ENCODE assay signal across 14 cellular contexts in the genomic region with DNA sequence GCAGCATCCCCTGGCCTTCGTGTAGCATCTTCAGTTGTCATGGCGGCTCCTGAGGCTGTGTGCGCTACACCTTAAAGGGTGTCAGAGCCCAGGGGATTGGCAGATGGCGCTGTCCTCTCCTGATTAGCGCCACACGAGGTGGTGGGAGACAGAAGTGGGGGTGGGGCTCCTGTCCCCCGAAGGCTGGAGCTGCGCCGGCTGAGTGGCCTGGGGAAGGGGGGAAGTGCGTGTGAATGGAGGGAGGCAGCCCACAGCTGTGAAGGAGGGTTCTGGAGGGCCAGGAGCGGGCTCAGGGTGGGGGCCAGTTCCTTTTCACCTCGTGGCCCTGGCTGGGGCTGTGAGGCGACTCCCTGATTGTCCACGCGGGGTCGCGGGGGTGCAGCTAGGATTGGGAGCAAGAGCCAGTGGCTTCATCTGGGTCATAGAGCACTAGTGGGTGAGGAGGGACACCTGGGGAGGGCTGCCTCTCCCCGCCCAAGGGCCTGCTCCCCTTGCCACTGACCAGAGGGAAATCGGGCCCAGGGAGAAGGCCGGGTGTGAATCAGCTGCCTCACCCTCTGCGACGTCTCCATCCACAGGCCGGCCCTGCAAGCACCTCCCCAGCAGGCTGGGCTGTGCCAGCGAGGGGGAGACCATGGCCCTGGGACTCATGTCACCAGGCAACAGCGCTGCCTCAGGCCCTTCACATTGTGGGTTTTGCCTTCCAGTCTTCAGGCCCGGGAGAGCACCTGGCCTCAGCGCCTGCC. TPM values are rescaled to one million over a fixed set of nuclear protein-coding genes. Genes with fewer than 3 reads are reported as not detected.
DNase-seq lines count a peak whose midpoint lies in the region; ATAC-seq, FAIRE-seq and TF ChIP-seq lines count a peak whose summit lies in the region.
"Had no signal": no experiment of that assay in that cellular context is flagged by ENCODE, and none has a peak within 500 bp of the region (broad histone marks: within the 10 kb centered on the region; RNA-seq: fewer than 3 reads in every experiment).

No MANE protein-coding gene starts in this region.

- no peak overlapping the region for H3K4me2 ChIP-seq in H1 (ENCODE audit: insufficient read depth in 1 of 2, low read depth in 2 of 2, low read length in 2 of 2)

- peaks cover 42% of the 10 kb centered on the region for H3K4me1 ChIP-seq in BE2C
- H3K4me1 ChIP-seq in H1 (replicated peaks in 1 of 4; ENCODE audit: control insufficient read depth in 3 of 4, insufficient read depth in 4 of 4, low read length in 3 of 4) = peaks cover 0 to 7% (median 3%) of the 10 kb centered on the region in 4 experiments; a peak in 4 of 7 replicates

- H4K5ac ChIP-seq in H1 (ENCODE audit: insufficient read length, low read depth, low read length) = no peak overlapping the region

- no peak overlapping the region for H3K27ac Mint-ChIP-seq in Calu3 (ENCODE audit: unreplicated experiment)
- H3K27ac Mint-ChIP-seq: immature natural killer cell had no signal

- no peak overlapping the region for H3K56ac ChIP-seq in H1 (replicated peaks; ENCODE audit: insufficient read length, low read depth, low read length)

- TF ChIP-seq EP300 in H1 (IDR thresholded peaks at IDR 0.05; ENCODE audit: borderline replicate concordance in 1 of 2, low read depth in 2 of 2, low read length in 2 of 2) = no peak

- H3K36me3 Mint-ChIP-seq in Calu3 (ENCODE audit: insufficient read depth, unreplicated experiment) = peaks cover 6% of the 10 kb centered on the region
- H3K36me3 Mint-ChIP-seq: immature natural killer cell had no signal

- H3K23ac ChIP-seq in H1 (ENCODE audit: insufficient read length) = no peak overlapping the region

- no peak overlapping the region for H3K27ac ChIP-seq in H1 (ENCODE audit: low read depth, low read length)
- H3K27ac ChIP-seq: SJSA1 had no signal

- H3K4me3 ChIP-seq in BE2C (ENCODE audit: low read depth, low read length) = no peak overlapping the region
- H3K4me3 ChIP-seq in H7 (ENCODE audit: insufficient read depth, low read depth, low read length) = no peak overlapping the region
- no peak overlapping the region for H3K4me3 ChIP-seq in H1 (ENCODE audit: extremely low read depth in 1 of 4, insufficient read depth in 2 of 4, low read depth in 3 of 4, low read length in 4 of 4)
- H3K4me3 ChIP-seq: SJSA1 had no signal

- H3K9ac ChIP-seq in H1 (replicated peaks in 1 of 4; ENCODE audit: extremely low read depth in 1 of 4, low read depth in 3 of 4, low read length in 3 of 4) = no peak overlapping the region

- peaks cover 24% of the 10 kb centered on the region for H3K4me1 Mint-ChIP-seq in Calu3 (ENCODE audit: low read depth, unreplicated experiment)

- H3K18ac ChIP-seq in H1 (ENCODE audit: extremely low read depth, low read length) = no peak overlapping the region; the same call in none of the 2 replicates

- H4K20me1 ChIP-seq in H1 (replicated peaks in 1 of 2; ENCODE audit: control insufficient read depth in 1 of 2, insufficient read depth in 2 of 2, low read length in 2 of 2) = peaks cover 0 to 3% of the 10 kb centered on the region in 2 experiments

- H3K79me2 ChIP-seq in H1 (ENCODE audit: control insufficient read depth in 1 of 2, insufficient read depth in 2 of 2, low read length in 2 of 2) = no peaks in the 10 kb centered on the region

- H2BK15ac ChIP-seq in H1 (ENCODE audit: low read length) = peak overlapping the region; percentile 88; the same call in 1 of the 2 replicates

- 0 out of 2 replicates have a peak overlapping the region, but pooled peaks have one; percentile 44 for H2BK5ac ChIP-seq in H1 (ENCODE audit: low read depth, low read length)

- FAIRE-seq in H1 (lab: Jason Lieb, UNC) = no peak

- peaks cover 61% of the 10 kb centered on the region for H3K27me3 Mint-ChIP-seq in Calu3 (ENCODE audit: unreplicated experiment)

- H3K79me1 ChIP-seq in H1 (ENCODE audit: low read depth, low read length) = no peaks in the 10 kb centered on the region

- H3K4ac ChIP-seq in H1 (replicated peaks; ENCODE audit: insufficient read length, low read depth, low read length) = no peak overlapping the region

- no peak overlapping the region for H2AK5ac ChIP-seq in H1 (ENCODE audit: low read depth, low read length)

- no peak overlapping the region for H2AFZ ChIP-seq in H1 (ENCODE audit: low read length)

- no peak overlapping the region for H3K4me3 Mint-ChIP-seq in Calu3 (ENCODE audit: low read depth, unreplicated experiment)
- H3K4me3 Mint-ChIP-seq: immature natural killer cell had no signal

- H3K9me3 Mint-ChIP-seq in Calu3 (ENCODE audit: low read depth, unreplicated experiment) = no peaks in the 10 kb centered on the region
- H3K9me3 Mint-ChIP-seq: immature natural killer cell had no signal

- TF ChIP-seq POLR2A in H1 (IDR thresholded peaks at IDR 0.05; ENCODE audit: control extremely low read depth in 1 of 2, low read depth in 2 of 2, low read length in 2 of 2) = no peak

- ATAC-seq in GM18517 (IDR thresholded peaks at IDR 0.05; ENCODE audit: unreplicated experiment) (no peak), HG03520 (IDR thresholded peaks at IDR 0.05; ENCODE audit: unreplicated experiment) (no peak)
- ATAC-seq: sciatic nerve had no signal

- H3K23me2 ChIP-seq in H1 (ENCODE audit: low read depth, low read length) = no peaks in the 10 kb centered on the region

- 68% methylated on average over 24 of the region's 27 CpGs; no CpG with 5 or more reads in 1 of the 2 experiments for WGBS in H1 (ENCODE audit: extremely low coverage in 1 of 2, insufficient coverage in 1 of 2, insufficient read length in 1 of 2, insufficient replicate concordance in 2 of 2, low coverage in 1 of 2, low lambda C conversion rate in 2 of 2, missing lambda C conversion rate in 1 of 2), 2 experiments

- POLR2A ChIA-PET in H1 (lab: Charles Lee; ENCODE audit: partially characterized antibody) = interaction anchor here (0.7 to 1.4 kb wide), 2 partner anchors 10 to 99 kb away, joined by 3 read pairs; no protein-coding TSS in a partner anchor

- H3K9me3 ChIP-seq in BE2C (no peaks in the 10 kb centered on the region), H1 (ENCODE audit: insufficient read depth in 2 of 2, low read depth in 1 of 2, low read length in 1 of 2) (no peaks in the 10 kb centered on the region)
- H3K9me3 ChIP-seq: SJSA1 had no signal

- H3K36me3 ChIP-seq in BE2C (no peaks in the 10 kb centered on the region), H7 (replicated peaks; ENCODE audit: control insufficient read depth, insufficient read depth, low read length) (no peaks in the 10 kb centered on the region), H1 (ENCODE audit: control insufficient read depth in 2 of 4, insufficient read depth in 4 of 4, low read length in 3 of 4) (no peaks in the 10 kb centered on the region)
- H3K36me3 ChIP-seq: SJSA1 had no signal

- DNase-seq in BE2C = peak; percentile 58
- peak; percentile 92 for DNase-seq in H7
- peak; percentile 64 for DNase-seq in NCI-H526 treated with DMSO at 0.1 percent for 48 hours (lab: John Stamatoyannopoulos, UW)
- no peak for DNase-seq in H1 (ENCODE audit: low read depth in 1 of 2, low spot score in 2 of 2)
- DNase-seq in Calu3 = no peak
- DNase-seq in cardiac septum (ENCODE audit: low spot score) = no peak
- DNase-seq: dermis blood vessel endothelial cell, GF-D8, immature natural killer cell, NCI-H1694 treated with DMSO at 0.1 percent for 48 hours had no signal

- peak; percentile 14; the same call in 1 of the 2 replicates for TF ChIP-seq CTCF in BE2C (IDR thresholded peaks at IDR 0.05; ENCODE audit: low read depth, low read length)
- TF ChIP-seq CTCF in H1 (IDR thresholded peaks at IDR 0.05; ENCODE audit: control extremely low read depth in 1 of 3, insufficient read depth in 1 of 3, low read depth in 1 of 3, low read length in 3 of 3) = peak in 2 of 3 experiments; percentile 50 to 66; a peak in 3 of 4 replicates
- no peak for TF ChIP-seq CTCF in Calu3 (IDR thresholded peaks at IDR 0.05; ENCODE audit: unreplicated experiment)

- no peak overlapping the region for H2BK120ac ChIP-seq in H1 (replicated peaks; ENCODE audit: low read depth, low read length)

- H2BK20ac ChIP-seq in H1 (ENCODE audit: low read length) = no peak overlapping the region

- peak overlapping the region; percentile 19 for H4K91ac ChIP-seq in H1 (replicated peaks; ENCODE audit: insufficient read length, low read length)

- H3K27me3 ChIP-seq in BE2C (no peaks in the 10 kb centered on the region), H7 (ENCODE audit: control insufficient read depth, insufficient read depth, low read length) (no peaks in the 10 kb centered on the region), H1 (replicated peaks in 1 of 4; ENCODE audit: control insufficient read depth in 3 of 4, extremely low read depth in 1 of 4, insufficient read depth in 3 of 4, low read length in 3 of 4) (peaks cover 0 to 3% (median 2%) of the 10 kb centered on the region in 4 experiments; a peak in 4 of 7 replicates)
- H3K27me3 ChIP-seq: SJSA1 had no signal

- CTCF ChIA-PET in H1 (lab: Charles Lee; ENCODE audit: partially characterized antibody) (interaction anchor here (0.6 to 10.7 kb wide), 22 partner anchors 10 to 1259 kb away, joined by 3 to 89 read pairs (median 4); a partner anchor contains a TSS), Calu3 (lab: Charles Lee) (no interaction called here)

- intact Hi-C loops in Calu3 (cut with micrococcal nuclease; ENCODE audit: unreplicated experiment) = no loop called here
- intact Hi-C loops in cardiac septum (cut with DNase I) = no loop called here

- no peak overlapping the region for H2BK12ac ChIP-seq in H1 (ENCODE audit: low read depth, low read length)

- peak; percentile 50 to 56 for TF ChIP-seq RAD21 in H1 (IDR thresholded peaks at IDR 0.05 in 1 of 2, conservative IDR thresholded peaks at IDR 0.05 in 1 of 2; ENCODE audit: low read depth in 2 of 2, low read length in 2 of 2)

- peak overlapping the region; percentile 79; the same call in 1 of the 2 replicates for H4K8ac ChIP-seq in H1 (ENCODE audit: extremely low read depth, insufficient read depth, low read length)

- BruUV-seq in Calu3 (replicated peaks; lab: Mats Ljungman, UMichigan) = no TSS peak

- H3K14ac ChIP-seq in H1 (ENCODE audit: insufficient read length) = no peak overlapping the region

TF ChIP-seq in H1, 55 proteins besides CTCF, POLR2A, EP300 and RAD21 (continues in another document):
- TF ChIP-seq BACH1 (IDR thresholded peaks at IDR 0.05; ENCODE audit: low read length) = peak; percentile 17; the same call in 1 of the 2 replicates

RNA-seq across cellular contexts. Expression of a gene that starts 14.1 kb away (rescaled TPM):
- 23.2 TPM for polyA plus RNA-seq in BE2C (2012; ENCODE audit: insufficient read depth, insufficient read length, low read depth)
- total RNA-seq in H7 (2014; rRNA removed; shearing (Covaris generic)) = 8.7 and 19.7 TPM in 2 replicates
- 0.58 and 0.71 TPM in 2 replicates for total RNA-seq in H1 (2021; fragmentation: NEBNext Ultra II Directional; extraction: Animal tissue kit (Norgen Biotek cat#: 25700))
- polyA plus RNA-seq in H1 (2011; rRNA removed) = 0.26 and 0.61 TPM in 2 replicates
- polyA plus RNA-seq in H1 (2011; cell fraction: cytosol; rRNA removed) = 0.47 TPM
- polyA plus RNA-seq in H1 (2011; cell fraction: nucleus; rRNA removed) = 2.9 TPM
- 0.44 to 0.98 TPM (median 0.89 TPM) in 4 replicates for polyA plus RNA-seq in H1 (2012, experiment 1 of 2)
- 0.58 TPM for polyA plus RNA-seq in H1 (2012, experiment 2 of 2)
- polyA plus RNA-seq in H1 (2013, experiment 1 of 2) = 0.45 TPM
- 0.50 TPM for polyA plus RNA-seq in H1 (2013, experiment 2 of 2)
- 0.88 and 0.95 TPM in 2 replicates for polyA minus RNA-seq in H1 (2011; rRNA and poly(A)+ RNA removed)
- 3.2 TPM for polyA minus RNA-seq in H1 (2011; cell fraction: cytosol; rRNA and poly(A)+ RNA removed)
- 1.3 TPM for polyA minus RNA-seq in H1 (2011; cell fraction: nucleus; rRNA and poly(A)+ RNA removed)
- 0.17 and 0.27 TPM in 2 replicates for total RNA-seq in Calu3 (2022)
- 13.5 TPM for total RNA-seq in cardiac septum

Comparison
In these comparisons a context has a peak if more than half of its experiments do, and no peak if none do; other contexts are left out.
1. DNase-seq: peak in BE2C (single experiment), H7 (single experiment) and NCI-H526 treated with DMSO at 0.1 percent for 48 hours (single experiment); none in H1 (0 of 2), Calu3 (single experiment) and cardiac septum (single experiment).